1 cellular context compared by ENCODE assay signal in genomic region chr11:113874096-113874919, GRCh38.
TF ChIP-seq lines count a peak whose summit lies in the region.

No MANE protein-coding gene starts in this region.

TF ChIP-seq in HEK293, 187 proteins besides CTCF, POLR2A, EP300 and RAD21 (continued from another document):
- peak; percentile 60 for TF ChIP-seq ZBTB11 (tag by site-specific recombination; conservative IDR thresholded peaks at IDR 0.05; ENCODE audit: low read depth)
